In genomic region chr2:9408641-9409151, GRCh38 we compare ENCODE assay signal across 11 cellular contexts. TPM values are rescaled to one million over a fixed set of nuclear protein-coding genes. Genes with fewer than 3 reads are reported as not detected.
DNase-seq lines count a peak whose midpoint lies in the region; ATAC-seq and TF ChIP-seq lines count a peak whose summit lies in the region.
"Had no signal": no experiment of that assay in that cellular context is flagged by ENCODE, and none has a peak within 500 bp of the region (broad histone marks: within the 10 kb centered on the region; RNA-seq: fewer than 3 reads in every experiment).

No MANE protein-coding gene starts in this region.

- in situ Hi-C loops in astrocyte of the spinal cord (cut with HindIII; ENCODE audit: low sequenced_read_pairs) = no loop called here

- no peak overlapping the region for H3K4me3 Mint-ChIP-seq in progenitor cell of endocrine pancreas (ENCODE audit: low read depth)
- H3K4me3 Mint-ChIP-seq: stimulated activated naive B cell treated with anti-CD40 and anti-IgM and Interleukin-4, amounts not matched to agents 10 μg/mL and 1 μg/mL and 100 μg/mL, for 72 hours had no signal

- intact Hi-C loops in left colon (cut with DNase I, micrococcal nuclease) = no loop called here

- TF ChIP-seq CTCF in astrocyte of the spinal cord (IDR thresholded peaks at IDR 0.05; ENCODE audit: low read depth, low read length) (no peak), progenitor cell of endocrine pancreas (IDR thresholded peaks at IDR 0.05; ENCODE audit: unreplicated experiment) (no peak)

- peak overlapping the region; percentile 13 to 66 (median 53) for H3K4me2 ChIP-seq in BLaER1 treated with 17β-estradiol and CSF1 and Interleukin-3, amounts not matched to agents 10 nM and 100 nM

- peaks cover 0 to 14% (median 0%) of the 10 kb centered on the region in 11 experiments; a peak in 3 of 22 replicates for H4K20me1 ChIP-seq in BLaER1 treated with 17β-estradiol and CSF1 and Interleukin-3, amounts not matched to agents 10 nM and 100 nM

- peak; percentile 65 for DNase-seq in NCI-H446 treated with DMSO at 0.1 percent for 48 hours (lab: John Stamatoyannopoulos, UW)
- peak; percentile 53 for DNase-seq in astrocyte of the spinal cord (ENCODE audit: low read depth, low spot score)
- DNase-seq in left colon = peak in 1 of 2 donors; percentile 27
- no peak for DNase-seq in SKM-1 treated with dmso at 0.1 percent for 144 hours (lab: John Stamatoyannopoulos, UW; ENCODE audit: unreplicated experiment)
- no peak for DNase-seq in NCI-H146 treated with DMSO at 0.1 percent for 48 hours (lab: John Stamatoyannopoulos, UW; ENCODE audit: unreplicated experiment)
- no peak for DNase-seq in progenitor cell of endocrine pancreas (ENCODE audit: low spot score, unreplicated experiment)
- DNase-seq: activated T-cell treated with anti-CD3 and anti-CD28 coated beads, Interleukin-2, amount 50 U/mL, for 1 hour; stimulated activated CD4-positive, alpha-beta T cell treated with anti-CD3 and anti-CD28 coated beads, Interleukin-4, amount 100 ng/mL, for 1 hour; stimulated activated naive B cell treated with anti-CD40 and anti-IgM and Interleukin-4, amounts not matched to agents 10 μg/mL and 1 μg/mL and 100 μg/mL, for 72 hours had no signal

- no peaks in the 10 kb centered on the region for H3K9me3 ChIP-seq in BLaER1 treated with 17β-estradiol and CSF1 and Interleukin-3, amounts not matched to agents 10 nM and 100 nM (replicated peaks in 1 of 11)

- H3K4me1 Mint-ChIP-seq in progenitor cell of endocrine pancreas (ENCODE audit: low read depth) = peaks cover 13% of the 10 kb centered on the region

- H3K27ac ChIP-seq in BLaER1 treated with 17β-estradiol and CSF1 and Interleukin-3, amounts not matched to agents 10 nM and 100 nM = peak overlapping the region in 9 of 11 experiments; percentile 4 to 77 (median 49); a peak in 16 of 22 replicates

- H3K27me3 ChIP-seq in BLaER1 treated with 17β-estradiol and CSF1 and Interleukin-3, amounts not matched to agents 10 nM and 100 nM = no peaks in the 10 kb centered on the region

- peaks cover 15 to 50% (median 42%) of the 10 kb centered on the region in 10 experiments for H3K4me1 ChIP-seq in BLaER1 treated with 17β-estradiol and CSF1 and Interleukin-3, amounts not matched to agents 10 nM and 100 nM

- ATAC-seq in left colon (peak; percentile 84), HG02981 (IDR thresholded peaks at IDR 0.05; ENCODE audit: unreplicated experiment) (no peak)
- ATAC-seq: stimulated activated naive B cell treated with anti-CD40 and anti-IgM and Interleukin-4, amounts not matched to agents 10 μg/mL and 1 μg/mL and 100 μg/mL, for 72 hours had no signal

- H3K36me3 Mint-ChIP-seq in progenitor cell of endocrine pancreas (ENCODE audit: insufficient read depth) = peaks cover 8% of the 10 kb centered on the region

- H3K9ac ChIP-seq in BLaER1 treated with 17β-estradiol and CSF1 and Interleukin-3, amounts not matched to agents 10 nM and 100 nM = peak overlapping the region in 6 of 11 experiments; percentile 5 to 23 (median 15); a peak in 5 of 22 replicates

- H3K36me3 ChIP-seq in BLaER1 treated with 17β-estradiol and CSF1 and Interleukin-3, amounts not matched to agents 10 nM and 100 nM = peaks cover 71 to 96% (median 81%) of the 10 kb centered on the region in 11 experiments

- no peaks in the 10 kb centered on the region for H3K9me3 Mint-ChIP-seq in progenitor cell of endocrine pancreas (ENCODE audit: low read depth)
- H3K9me3 Mint-ChIP-seq: stimulated activated naive B cell treated with anti-CD40 and anti-IgM and Interleukin-4, amounts not matched to agents 10 μg/mL and 1 μg/mL and 100 μg/mL, for 72 hours had no signal

- no peaks in the 10 kb centered on the region for H3K27me3 Mint-ChIP-seq in progenitor cell of endocrine pancreas
- H3K27me3 Mint-ChIP-seq: stimulated activated naive B cell treated with anti-CD40 and anti-IgM and Interleukin-4, amounts not matched to agents 10 μg/mL and 1 μg/mL and 100 μg/mL, for 72 hours had no signal

- no peak overlapping the region for H3K27ac Mint-ChIP-seq in progenitor cell of endocrine pancreas
- H3K27ac Mint-ChIP-seq: stimulated activated naive B cell treated with anti-CD40 and anti-IgM and Interleukin-4, amounts not matched to agents 10 μg/mL and 1 μg/mL and 100 μg/mL, for 72 hours had no signal

- no peak overlapping the region for H3K4me3 ChIP-seq in BLaER1 treated with 17β-estradiol and CSF1 and Interleukin-3, amounts not matched to agents 10 nM and 100 nM
- H3K4me3 ChIP-seq in astrocyte of the spinal cord (ENCODE audit: low read depth, low read length) = no peak overlapping the region

RNA-seq across cellular contexts. Expression of gene ITGB1BP1, which starts 14.6 kb away (rescaled TPM):
- total RNA-seq in left colon = 10 to 100 TPM; 43.1 to 51.3 TPM
- 40.7 and 41.8 TPM in 2 replicates for total RNA-seq in progenitor cell of endocrine pancreas

RNA-seq across cellular contexts. Expression of gene CPSF3, which starts 14.8 kb away (rescaled TPM):
- total RNA-seq in left colon (10 to 100 TPM; 17.7 to 20.0 TPM), progenitor cell of endocrine pancreas (60.3 and 60.4 TPM in 2 replicates)

Comparison
In these comparisons a context has a peak if more than half of its experiments do, and no peak if none do; other contexts are left out.
1. DNase-seq: peak in NCI-H446 treated with DMSO at 0.1 percent for 48 hours (single experiment) and astrocyte of the spinal cord (single experiment); none in SKM-1 treated with dmso at 0.1 percent for 144 hours (single experiment), NCI-H146 treated with DMSO at 0.1 percent for 48 hours (single experiment) and progenitor cell of endocrine pancreas (single experiment).